ENCODE assay signal across 1 cellular context in genomic region chr3:270688-271087, GRCh38.
TF ChIP-seq lines count a peak whose summit lies in the region.

No MANE protein-coding gene starts in this region.

TF ChIP-seq in WTC11, 78 proteins besides CTCF, POLR2A, EP300 and RAD21 (continued from another document):
- no peak for TF ChIP-seq NR2C2 (CRISPR knock-in tag; IDR thresholded peaks at IDR 0.05)
- no peak for TF ChIP-seq KAT7 (CRISPR knock-in tag; IDR thresholded peaks at IDR 0.05; ENCODE audit: borderline replicate concordance)
- no peak for TF ChIP-seq SMAD4 (CRISPR knock-in tag; IDR thresholded peaks at IDR 0.05)
